8 cellular contexts compared by ENCODE assay signal in the genomic region with DNA sequence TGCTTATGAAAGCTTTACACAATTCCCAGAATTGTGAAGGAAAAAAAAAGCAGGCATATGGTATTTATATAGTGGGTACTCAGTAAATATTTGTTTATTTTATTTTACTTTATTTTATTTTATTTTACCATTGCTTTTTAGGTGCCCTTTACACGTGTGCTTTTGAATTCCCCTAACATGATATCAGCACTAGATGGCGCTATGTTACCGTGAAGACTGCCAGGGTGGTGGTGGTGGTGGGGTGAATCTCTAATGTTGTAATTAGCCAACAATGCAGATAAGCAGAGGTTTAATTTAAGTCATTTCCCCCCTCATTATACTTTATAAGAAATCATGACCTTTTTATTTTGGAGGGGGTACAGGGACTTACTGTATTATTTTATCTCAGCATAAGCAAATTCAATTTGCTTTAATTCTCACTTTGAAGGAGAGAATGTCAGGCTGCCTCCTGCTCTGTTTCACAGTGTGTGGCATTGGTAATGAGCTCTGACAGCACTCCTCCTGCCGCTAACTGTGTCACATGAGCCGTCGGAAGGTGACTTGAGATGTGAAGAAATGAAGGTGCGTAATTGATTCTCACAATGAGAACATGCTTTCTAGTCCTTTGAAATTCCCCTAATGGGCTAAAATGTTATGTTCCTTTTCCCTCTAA.
A peak's percentile ranks its signal among the peaks of the same experiment; 100 is the strongest.
DNase-seq lines count a peak whose midpoint lies in the region; ATAC-seq and TF ChIP-seq lines count a peak whose summit lies in the region.

No MANE protein-coding gene starts in this region.

- DNase-seq in DMS 273 treated with DMSO at 0.1 percent for 48 hours (lab: John Stamatoyannopoulos, UW) (peak; percentile 12), SK-N-MC (ENCODE audit: low read depth, low spot score) (peak; percentile 6), esophagus squamous epithelium (lab: John Stamatoyannopoulos, UW) (no peak), osteoblast (ENCODE audit: insufficient read length, low spot score, missing footprints) (peak; percentile 62), DMS153 (lab: John Stamatoyannopoulos, UW) (no peak)
- peak; percentile 32 for DNase-seq in Jurkat, Clone E6-1 (ENCODE audit: low read depth, low spot score)

- peak in 5 of 6 experiments; percentile 33 to 73 (median 64) for TF ChIP-seq CTCF in esophagus squamous epithelium (IDR thresholded peaks at IDR 0.05)
- TF ChIP-seq CTCF in osteoblast (IDR thresholded peaks at IDR 0.05; ENCODE audit: extremely low read depth, low read depth, low read length) = peak; percentile 70

- WGBS in esophagus squamous epithelium, 2 donors = 36 to 44% methylated on average over 7 of the region's 7 CpGs

- H3K36me3 ChIP-seq in SK-N-MC (ENCODE audit: insufficient read depth, low read length) = no peaks in the 10 kb centered on the region
- H3K36me3 ChIP-seq in esophagus squamous epithelium = no peaks in the 10 kb centered on the region
- no peaks in the 10 kb centered on the region for H3K36me3 ChIP-seq in osteoblast (ENCODE audit: insufficient read depth, low read length)

- no peak overlapping the region for H3K4me3 ChIP-seq in Jurkat, Clone E6-1 (ENCODE audit: low read length)
- H3K4me3 ChIP-seq in SK-N-MC (no peak overlapping the region), esophagus squamous epithelium (no peak overlapping the region), osteoblast (ENCODE audit: insufficient read depth, low read length) (no peak overlapping the region)

- no peaks in the 10 kb centered on the region for H4K20me1 ChIP-seq in osteoblast (ENCODE audit: insufficient read depth, low read length)

- H3K9ac ChIP-seq in SK-N-MC (ENCODE audit: insufficient read length) = no peak overlapping the region

- H3K4me1 ChIP-seq in esophagus squamous epithelium = no peaks in the 10 kb centered on the region
- no peaks in the 10 kb centered on the region for H3K4me1 ChIP-seq in osteoblast (ENCODE audit: insufficient read depth, low read length)

- H3K27me3 ChIP-seq in esophagus squamous epithelium (no peaks in the 10 kb centered on the region), osteoblast (ENCODE audit: insufficient read depth, low read length) (no peaks in the 10 kb centered on the region)

- peak; percentile 74 for ATAC-seq in GM19372 (IDR thresholded peaks at IDR 0.05; ENCODE audit: low read depth, unreplicated experiment)
- ATAC-seq in GM21717 (IDR thresholded peaks at IDR 0.05; ENCODE audit: unreplicated experiment) = no peak

- H3K9me3 ChIP-seq in SK-N-MC (ENCODE audit: low read depth, low read length) = no peaks in the 10 kb centered on the region
- H3K9me3 ChIP-seq in esophagus squamous epithelium = no peaks in the 10 kb centered on the region
- H3K9me3 ChIP-seq in osteoblast (ENCODE audit: low read depth, low read length) = no peaks in the 10 kb centered on the region

- H3K79me2 ChIP-seq in osteoblast (ENCODE audit: insufficient read depth, low read length) = no peaks in the 10 kb centered on the region

- H2AFZ ChIP-seq in osteoblast (ENCODE audit: low read length) = no peak overlapping the region

- intact Hi-C loops in esophagus squamous epithelium (cut with DNase I) = loop anchor here (10.0 kb wide), 1 partner anchor 766 kb away; no protein-coding TSS in a partner anchor

- TF ChIP-seq POLR2A in esophagus squamous epithelium (IDR thresholded peaks at IDR 0.05) = no peak

- no peak overlapping the region for H3K4me2 ChIP-seq in osteoblast (ENCODE audit: insufficient read depth, low read length)

- H3K27ac ChIP-seq in SK-N-MC = no peak overlapping the region
- H3K27ac ChIP-seq in esophagus squamous epithelium = no peak overlapping the region
- H3K27ac ChIP-seq in osteoblast (ENCODE audit: low read depth, low read length) = no peak overlapping the region

Comparison
In these comparisons a context has a peak if more than half of its experiments do, and no peak if none do; other contexts are left out.
1. DNase-seq: peak in DMS 273 treated with DMSO at 0.1 percent for 48 hours (single experiment), Jurkat, Clone E6-1 (single experiment), SK-N-MC (single experiment) and osteoblast (single experiment); none in esophagus squamous epithelium (single experiment) and DMS153 (single experiment).